Comparison of ENCODE assay signal across 14 cellular contexts in the genomic region with DNA sequence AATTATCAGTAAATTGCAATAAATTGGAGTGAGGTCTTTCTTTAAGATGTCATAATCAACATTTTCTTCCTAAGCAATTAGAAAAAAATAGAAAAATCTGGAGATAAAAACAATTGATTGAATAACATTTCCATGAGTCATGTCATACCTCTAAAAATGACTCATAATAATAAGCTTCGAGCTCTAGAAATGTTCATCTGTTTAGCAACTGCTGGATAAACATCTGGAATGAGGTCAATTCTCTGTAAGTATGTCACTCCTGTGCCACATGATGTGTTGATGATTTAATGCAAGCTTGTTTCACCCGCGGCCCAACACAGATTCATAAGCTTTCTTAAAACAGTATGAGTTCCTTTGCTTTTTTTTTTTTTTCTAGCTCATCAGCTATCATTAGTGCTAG. TPM values are rescaled to one million over a fixed set of nuclear protein-coding genes. Genes with fewer than 3 reads are reported as not detected.
DNase-seq lines count a peak whose midpoint lies in the region; ATAC-seq, FAIRE-seq and TF ChIP-seq lines count a peak whose summit lies in the region.
"Had no signal": no experiment of that assay in that cellular context is flagged by ENCODE, and none has a peak within 500 bp of the region (broad histone marks: within the 10 kb centered on the region; RNA-seq: fewer than 3 reads in every experiment).

No MANE protein-coding gene starts in this region.

- H3K9me3 ChIP-seq in Panc1 (ENCODE audit: control insufficient read depth, insufficient read depth, low read depth, low read length) = no peaks in the 10 kb centered on the region
- H3K9me3 ChIP-seq: upper lobe of left lung had no signal

- peaks cover 4% of the 10 kb centered on the region for H3K4me1 Mint-ChIP-seq in activated CD4-positive, alpha-beta T cell treated with anti-CD3 and anti-CD28 coated beads for 36 hours
- H3K4me1 Mint-ChIP-seq in activated CD4-positive, alpha-beta T cell treated with anti-CD3 and anti-CD28 coated beads, Interleukin-2, amount 10 ng/mL, durations not matched to agents 7 days and 5 days = no peaks in the 10 kb centered on the region

- ATAC-seq in activated CD4-positive, alpha-beta T cell treated with anti-CD3 and anti-CD28 coated beads for 36 hours = peak; percentile 76
- peak; percentile 48; the same call in 1 of the 2 replicates for ATAC-seq in Panc1

- POLR2A ChIA-PET in activated CD4-positive, alpha-beta T cell treated with anti-CD3 and anti-CD28 coated beads for 36 hours (lab: Charles Lee) = interaction anchor here (0.7 to 1.0 kb wide), 2 partner anchors 40 to 93 kb away, joined by 4 read pairs; no protein-coding TSS in a partner anchor
- POLR2A ChIA-PET in activated CD4-positive, alpha-beta T cell treated with anti-CD3 and anti-CD28 coated beads, Interleukin-2, amount 10 ng/mL, durations not matched to agents 7 days and 5 days (lab: Charles Lee) = no interaction called here
- POLR2A ChIA-PET in Panc1 (lab: Charles Lee) = no interaction called here

- no peaks in the 10 kb centered on the region for H3K36me3 ChIP-seq in Panc1 (ENCODE audit: control insufficient read depth, insufficient read depth, low read length)
- H3K36me3 ChIP-seq: upper lobe of left lung had no signal

- CTCF ChIA-PET in activated CD4-positive, alpha-beta T cell treated with anti-CD3 and anti-CD28 coated beads for 36 hours (lab: Charles Lee) = interaction anchor here (0.6 to 1.2 kb wide), 2 partner anchors 34 to 642 kb away, joined by 3 to 6 read pairs; no protein-coding TSS in a partner anchor
- CTCF ChIA-PET in activated CD4-positive, alpha-beta T cell treated with anti-CD3 and anti-CD28 coated beads, Interleukin-2, amount 10 ng/mL, durations not matched to agents 7 days and 5 days (lab: Charles Lee) = no interaction called here
- CTCF ChIA-PET in Panc1 (lab: Charles Lee) = no interaction called here

- in situ Hi-C loops in Panc1 (cut with HindIII; ENCODE audit: low pct_unique_long_range_greater_than_20kb, low sequenced_read_pairs) = no loop called here

- no peak overlapping the region for H3K27ac ChIP-seq in Panc1 (ENCODE audit: low read length)
- no peak overlapping the region for H3K27ac ChIP-seq in substantia nigra (ENCODE audit: low read depth, low read length, poor library complexity, severe bottlenecking)
- H3K27ac ChIP-seq: upper lobe of left lung had no signal

- no peak overlapping the region for H3K4me3 ChIP-seq in Panc1 (ENCODE audit: low read depth in 2 of 2, low read length in 2 of 2)
- H3K4me3 ChIP-seq: upper lobe of left lung had no signal

- DNase-seq in activated CD4-positive, alpha-beta T cell treated with anti-CD3 and anti-CD28 coated beads for 36 hours = peak; percentile 20
- no peak for DNase-seq in activated CD4-positive, alpha-beta T cell treated with anti-CD3 and anti-CD28 coated beads, Interleukin-2, amount 10 ng/mL, durations not matched to agents 7 days and 5 days
- DNase-seq in Panc1 (ENCODE audit: low read depth, low spot score) = peak; percentile 30
- DNase-seq in renal cortical epithelial cell (ENCODE audit: low read depth) = peak; percentile 85
- no peak for DNase-seq in substantia nigra (lab: John Stamatoyannopoulos, UW)
- DNase-seq in germinal center (ENCODE audit: low spot score) = no peak
- no peak for DNase-seq in activated effector memory CD4-positive, alpha-beta T cell treated with Interleukin-2 at 50 U/mL for 16 hours
- DNase-seq: activated CD4-positive, alpha-beta T cell treated with anti-CD3 and anti-CD28 coated beads, Interleukin-2, amount 10 ng/mL, durations not matched to agents 24 days and 14 days; H9; MM.1S; upper lobe of left lung had no signal

- H3K9me3 Mint-ChIP-seq in activated CD4-positive, alpha-beta T cell treated with anti-CD3 and anti-CD28 coated beads for 36 hours (ENCODE audit: low read depth) = peaks cover under 1% of the 10 kb centered on the region
- peaks cover under 1% of the 10 kb centered on the region for H3K9me3 Mint-ChIP-seq in activated CD4-positive, alpha-beta T cell treated with anti-CD3 and anti-CD28 coated beads, Interleukin-2, amount 10 ng/mL, durations not matched to agents 7 days and 5 days
- H3K9me3 Mint-ChIP-seq: H9 had no signal

- H3K4me3 Mint-ChIP-seq in activated CD4-positive, alpha-beta T cell treated with anti-CD3 and anti-CD28 coated beads for 36 hours = no peak overlapping the region
- no peak overlapping the region for H3K4me3 Mint-ChIP-seq in activated CD4-positive, alpha-beta T cell treated with anti-CD3 and anti-CD28 coated beads, Interleukin-2, amount 10 ng/mL, durations not matched to agents 7 days and 5 days
- H3K4me3 Mint-ChIP-seq: activated CD4-positive, alpha-beta T cell treated with anti-CD3 and anti-CD28 coated beads, Interleukin-2, amount 10 ng/mL, durations not matched to agents 24 days and 14 days; brain; H9 had no signal

- peak; percentile 41 for FAIRE-seq in endometrium (lab: Jason Lieb, UNC)
- FAIRE-seq: A204.1 had no signal

- peaks cover 10% of the 10 kb centered on the region for H3K27me3 Mint-ChIP-seq in activated CD4-positive, alpha-beta T cell treated with anti-CD3 and anti-CD28 coated beads for 36 hours
- peaks cover 13% of the 10 kb centered on the region for H3K27me3 Mint-ChIP-seq in activated CD4-positive, alpha-beta T cell treated with anti-CD3 and anti-CD28 coated beads, Interleukin-2, amount 10 ng/mL, durations not matched to agents 7 days and 5 days
- H3K27me3 Mint-ChIP-seq: brain had no signal

- no peak for TF ChIP-seq CTCF in Panc1 (IDR thresholded peaks at IDR 0.05)

- no peaks in the 10 kb centered on the region for H3K4me1 ChIP-seq in Panc1 (ENCODE audit: control insufficient read depth, insufficient read depth, low read length)
- H3K4me1 ChIP-seq: upper lobe of left lung had no signal

- no peaks in the 10 kb centered on the region for H3K36me3 Mint-ChIP-seq in activated CD4-positive, alpha-beta T cell treated with anti-CD3 and anti-CD28 coated beads for 36 hours (ENCODE audit: low read depth)
- H3K36me3 Mint-ChIP-seq in activated CD4-positive, alpha-beta T cell treated with anti-CD3 and anti-CD28 coated beads, Interleukin-2, amount 10 ng/mL, durations not matched to agents 7 days and 5 days (ENCODE audit: low read depth) = no peaks in the 10 kb centered on the region
- H3K36me3 Mint-ChIP-seq: brain had no signal

- no peak overlapping the region for H3K27ac Mint-ChIP-seq in activated CD4-positive, alpha-beta T cell treated with anti-CD3 and anti-CD28 coated beads for 36 hours
- H3K27ac Mint-ChIP-seq in activated CD4-positive, alpha-beta T cell treated with anti-CD3 and anti-CD28 coated beads, Interleukin-2, amount 10 ng/mL, durations not matched to agents 7 days and 5 days = no peak overlapping the region
- H3K27ac Mint-ChIP-seq: activated CD4-positive, alpha-beta T cell treated with anti-CD3 and anti-CD28 coated beads, Interleukin-2, amount 10 ng/mL, durations not matched to agents 24 days and 14 days; brain; H9 had no signal

- BruUV-seq in Panc1 (replicated peaks; lab: Mats Ljungman, UMichigan) = no TSS peak

- intact Hi-C loops in activated CD4-positive, alpha-beta T cell treated with anti-CD3 and anti-CD28 coated beads for 36 hours (cut with DNase I, micrococcal nuclease) = no loop called here
- intact Hi-C loops in Panc1 (cut with micrococcal nuclease; ENCODE audit: unreplicated experiment) = no loop called here

- H3K27me3 ChIP-seq in Panc1 (ENCODE audit: control insufficient read depth, insufficient read depth, low read length) = no peaks in the 10 kb centered on the region
- H3K27me3 ChIP-seq: upper lobe of left lung had no signal

RNA-seq across cellular contexts. Expression of gene PAM, which starts 39.7 kb away (rescaled TPM):
- 10 to 100 TPM; 54.0 to 68.3 TPM for total RNA-seq in activated CD4-positive, alpha-beta T cell treated with anti-CD3 and anti-CD28 coated beads for 36 hours
- 10 to 100 TPM; 15.0 to 15.9 TPM for total RNA-seq in activated CD4-positive, alpha-beta T cell treated with anti-CD3 and anti-CD28 coated beads, Interleukin-2, amount 10 ng/mL, durations not matched to agents 7 days and 5 days
- 131 TPM for total RNA-seq in Panc1 (2021; ENCODE audit: unreplicated experiment)
- 66.4 TPM for polyA plus RNA-seq in Panc1 (2012; ENCODE audit: insufficient read length)
- 405 and 963 TPM in 2 replicates for total RNA-seq in renal cortical epithelial cell

Comparison
In these comparisons a context has a peak if more than half of its experiments do, and no peak if none do; other contexts are left out.
1. DNase-seq: peak in activated CD4-positive, alpha-beta T cell treated with anti-CD3 and anti-CD28 coated beads for 36 hours (single experiment), Panc1 (single experiment) and renal cortical epithelial cell (single experiment); none in activated CD4-positive, alpha-beta T cell treated with anti-CD3 and anti-CD28 coated beads, Interleukin-2, amount 10 ng/mL, durations not matched to agents 7 days and 5 days (single experiment), substantia nigra (0 of 49), germinal center (single experiment) and activated effector memory CD4-positive, alpha-beta T cell treated with Interleukin-2 at 50 U/mL for 16 hours (single experiment).